Comparison of ENCODE assay signal across 17 cellular contexts in the genomic region with DNA sequence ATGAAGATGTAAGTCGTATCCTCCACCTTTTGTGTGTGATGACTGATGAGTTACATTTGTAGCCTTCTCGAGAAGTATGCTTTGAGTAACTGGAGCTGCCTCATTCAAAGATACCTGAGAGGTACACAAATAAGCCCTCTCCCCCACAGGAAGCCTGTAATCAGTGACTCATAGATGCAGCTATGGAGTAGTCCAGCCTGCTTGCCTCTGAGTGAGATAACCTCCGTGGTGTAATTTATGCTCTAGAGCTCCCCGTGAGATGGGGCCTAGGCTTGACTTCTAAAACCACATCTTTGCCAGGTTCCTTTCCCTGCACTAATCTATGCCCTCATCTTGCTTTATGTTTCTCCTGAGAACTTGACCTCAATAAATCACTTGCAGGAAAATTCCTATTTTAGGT.
DNase-seq lines count a peak whose midpoint lies in the region; ATAC-seq, FAIRE-seq and TF ChIP-seq lines count a peak whose summit lies in the region.
"Had no signal": no experiment of that assay in that cellular context is flagged by ENCODE, and none has a peak within 500 bp of the region (broad histone marks: within the 10 kb centered on the region; RNA-seq: fewer than 3 reads in every experiment).

No MANE protein-coding gene starts in this region.

- dilution Hi-C loops in endothelial cell of umbilical vein (cut with MboI; ENCODE audit: extremely low pct_ligation_motif_present, low sequenced_read_pairs): no loop called here

- no peaks in the 10 kb centered on the region for H4K20me1 ChIP-seq in endothelial cell of umbilical vein (replicated peaks; ENCODE audit: control insufficient read depth, extremely low read depth, insufficient read depth, low read length)

- H3K27me3 ChIP-seq in endothelial cell of umbilical vein (ENCODE audit: control insufficient read depth in 2 of 2, insufficient read depth in 2 of 2, low read length in 2 of 2): no peaks in the 10 kb centered on the region
- H3K27me3 ChIP-seq: body of pancreas, esophagus muscularis mucosa had no signal

- H3K4me1 ChIP-seq in endothelial cell of umbilical vein (ENCODE audit: control insufficient read depth, extremely low read depth, insufficient read depth, low read length): no peaks in the 10 kb centered on the region
- H3K4me1 ChIP-seq: body of pancreas, esophagus muscularis mucosa had no signal

- H3K27ac ChIP-seq in endothelial cell of umbilical vein (ENCODE audit: insufficient read depth, low read depth, low read length): no peak overlapping the region
- H3K27ac ChIP-seq: body of pancreas, esophagus muscularis mucosa, HL-60, skin epidermis had no signal

- no peak overlapping the region for H3K9ac ChIP-seq in endothelial cell of umbilical vein (replicated peaks; ENCODE audit: extremely low read depth, insufficient read depth, low read length)

- H2AFZ ChIP-seq in endothelial cell of umbilical vein (ENCODE audit: low read depth, low read length): no peak overlapping the region

- no peak for FAIRE-seq in endothelial cell of umbilical vein (lab: Jason Lieb, UNC)
- FAIRE-seq: kidney had no signal

- DNase-seq in stimulated activated CD4-positive, alpha-beta T cell treated with anti-CD3 and anti-CD28 coated beads, Interleukin-2, amount 100 ng/mL, for 24 hours: peak; percentile 19 to 23
- DNase-seq in stimulated activated CD4-positive, alpha-beta T cell treated with anti-CD3 and anti-CD28 coated beads, Interleukin-12 subunit alpha, Interleukin-12 subunit beta, amount 100 ng/mL, for 4 hours: no peak
- peak; percentile 10 for DNase-seq in OCI-M1 (lab: John Stamatoyannopoulos, UW)
- peak; percentile 18 for DNase-seq in endothelial cell of umbilical vein (ENCODE audit: low read depth, low spot score)
- DNase-seq in G401 (ENCODE audit: low spot score): no peak
- DNase-seq in NCI-H2107 (lab: John Stamatoyannopoulos, UW): no peak
- DNase-seq: body of pancreas; CD4-positive, alpha-beta T cell; kidney; naive thymus-derived CD8-positive, alpha-beta T cell; NCI-H2081 treated with DMSO at 0.1 percent for 48 hours; stimulated activated naive B cell treated with anti-CD40 and anti-IgM and Interleukin-4, amounts not matched to agents 10 μg/mL and 1 μg/mL and 100 μg/mL, for 72 hours had no signal

- no TSS peak for BruUV-seq in endothelial cell of umbilical vein (replicated peaks; lab: Mats Ljungman, UMichigan)

- TF ChIP-seq POLR2A in endothelial cell of umbilical vein (IDR thresholded peaks at IDR 0.05; ENCODE audit: low read depth, low read length): no peak

- no peaks in the 10 kb centered on the region for H3K9me1 ChIP-seq in endothelial cell of umbilical vein (replicated peaks; ENCODE audit: control insufficient read depth, extremely low read depth, insufficient read depth, low read length)

- H3K4me2 ChIP-seq in endothelial cell of umbilical vein (ENCODE audit: insufficient read depth, low read length): no peak overlapping the region

- POLR2A ChIA-PET in endothelial cell of umbilical vein (lab: Charles Lee): no interaction called here

- ATAC-seq in GM19467 (IDR thresholded peaks at IDR 0.05; ENCODE audit: unreplicated experiment) (no peak), GM21423 (IDR thresholded peaks at IDR 0.05; ENCODE audit: unreplicated experiment) (no peak)
- ATAC-seq: body of pancreas had no signal

- intact Hi-C loops in endothelial cell of umbilical vein (cut with micrococcal nuclease): no loop called here

- in situ Hi-C loops in G401 (cut with HindIII; ENCODE audit: low sequenced_read_pairs): no loop called here

- no peaks in the 10 kb centered on the region for H3K36me3 ChIP-seq in endothelial cell of umbilical vein (ENCODE audit: control insufficient read depth in 2 of 2, extremely low read depth in 1 of 2, insufficient read depth in 2 of 2, low read length in 2 of 2)
- H3K36me3 ChIP-seq: esophagus muscularis mucosa had no signal

- H3K79me2 ChIP-seq in endothelial cell of umbilical vein (ENCODE audit: control insufficient read depth, insufficient read depth, low read length): no peaks in the 10 kb centered on the region

- no peak overlapping the region for H3K4me3 ChIP-seq in endothelial cell of umbilical vein (replicated peaks in 1 of 3; ENCODE audit: insufficient read depth in 1 of 3, low read depth in 1 of 3, low read length in 3 of 3)
- H3K4me3 ChIP-seq: body of pancreas, esophagus muscularis mucosa, skin epidermis had no signal

- CTCF ChIA-PET in endothelial cell of umbilical vein (lab: Charles Lee): interaction anchor here (0.9 to 1.1 kb wide), 2 partner anchors 11 to 19 kb away, joined by 3 read pairs; no protein-coding TSS in a partner anchor

- no peak for TF ChIP-seq CTCF in endothelial cell of umbilical vein (IDR thresholded peaks at IDR 0.05; ENCODE audit: extremely low read depth in 1 of 2, insufficient read depth in 1 of 2, low read depth in 1 of 2, low read length in 2 of 2)

- H3K9me3 ChIP-seq in endothelial cell of umbilical vein (replicated peaks; ENCODE audit: control insufficient read depth, insufficient read depth, low read length): no peaks in the 10 kb centered on the region
- H3K9me3 ChIP-seq: body of pancreas, esophagus muscularis mucosa had no signal

TF ChIP-seq in endothelial cell of umbilical vein, 7 proteins besides CTCF, POLR2A, EP300 and RAD21:
- TF ChIP-seq, protein P1, sequence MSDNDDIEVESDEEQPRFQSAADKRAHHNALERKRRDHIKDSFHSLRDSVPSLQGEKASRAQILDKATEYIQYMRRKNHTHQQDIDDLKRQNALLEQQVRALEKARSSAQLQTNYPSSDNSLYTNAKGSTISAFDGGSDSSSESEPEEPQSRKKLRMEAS (IDR thresholded peaks at IDR 0.05; ENCODE audit: insufficient read depth, insufficient read length): no peak
- TF ChIP-seq POLR2AphosphoS5 (IDR thresholded peaks at IDR 0.05; ENCODE audit: insufficient read depth, low read depth, low read length) (no peak), EZH2 (IDR thresholded peaks at IDR 0.05; ENCODE audit: borderline replicate concordance, low read depth, low read length, severe bottlenecking) (no peak), JUN (IDR thresholded peaks at IDR 0.05; ENCODE audit: borderline replicate concordance, insufficient read depth, insufficient read length, low read depth) (no peak), GATA2 (IDR thresholded peaks at IDR 0.05; ENCODE audit: insufficient read depth, insufficient read length, low read depth, low read length) (peak; percentile 16), MYC (IDR thresholded peaks at IDR 0.05; ENCODE audit: low read depth, low read length) (no peak), FOS (IDR thresholded peaks at IDR 0.05; ENCODE audit: borderline replicate concordance, insufficient read depth, low read length) (peak; percentile 32)

Comparison
In these comparisons a context has a peak if more than half of its experiments do, and no peak if none do; other contexts are left out.
1. DNase-seq: peak in stimulated activated CD4-positive, alpha-beta T cell treated with anti-CD3 and anti-CD28 coated beads, Interleukin-2, amount 100 ng/mL, for 24 hours (2 of 2), OCI-M1 (single experiment) and endothelial cell of umbilical vein (single experiment); none in stimulated activated CD4-positive, alpha-beta T cell treated with anti-CD3 and anti-CD28 coated beads, Interleukin-12 subunit alpha, Interleukin-12 subunit beta, amount 100 ng/mL, for 4 hours (single experiment), G401 (single experiment) and NCI-H2107 (single experiment).